In the genomic region with DNA sequence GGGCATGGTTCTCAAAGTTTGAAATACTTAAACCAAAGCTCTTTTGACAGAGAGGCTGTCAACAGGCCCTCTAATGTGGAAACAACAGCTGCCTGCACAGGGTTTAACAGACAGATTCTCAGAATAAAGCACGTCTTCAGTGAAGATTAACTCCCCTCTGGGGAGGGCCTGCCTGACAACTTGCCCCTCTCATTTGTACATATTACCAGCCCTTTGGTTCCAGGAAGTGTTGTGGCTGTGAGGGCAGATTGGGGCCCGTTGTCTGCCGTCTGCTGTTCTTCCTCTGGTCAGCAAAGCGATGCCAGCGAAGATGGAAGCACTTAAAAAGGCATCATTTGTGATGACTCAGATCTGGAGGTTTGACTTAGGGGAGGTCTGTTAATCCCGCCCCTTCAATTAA, we compare ENCODE assay signal across 15 cellular contexts.
"Had no signal": no experiment of that assay in that cellular context is flagged by ENCODE, and none has a peak within 500 bp of the region (broad histone marks: within the 10 kb centered on the region; RNA-seq: fewer than 3 reads in every experiment).

No MANE protein-coding gene starts in this region.

- H3K36me3 ChIP-seq: cardiac muscle cell, gastroesophageal sphincter, heart right ventricle, lower lobe of right lung, right lobe of liver, tibial artery had no signal

- H3K4me3 ChIP-seq: cardiac muscle cell, gastroesophageal sphincter, heart right ventricle, lower lobe of right lung, psoas muscle, right lobe of liver, tibial artery had no signal

- H3K27me3 ChIP-seq: right lobe of liver, tibial artery had no signal

- H3K4me1 ChIP-seq: gastroesophageal sphincter, heart right ventricle, lower lobe of right lung, psoas muscle, right lobe of liver, tibial artery had no signal

- H3K4me1 Mint-ChIP-seq: activated naive CD4-positive, alpha-beta T cell treated with anti-CD3 and anti-CD28 coated beads, Interleukin-2, amount 50 U/mL, for 24 hours; endodermal cell; stimulated activated effector memory CD8-positive, alpha-beta T cell treated with anti-CD3 and anti-CD28 coated beads, Interleukin-12 subunit alpha, Interleukin-12 subunit beta, amount 100 ng/mL, for 72 hours had no signal

- DNase-seq: activated CD4-positive, alpha-beta memory T cell treated with anti-CD3 and anti-CD28 coated beads for 36 hours; activated effector memory CD4-positive, alpha-beta T cell treated with anti-CD3 and anti-CD28 coated beads, Interleukin-2, amount 50 U/mL, for 16 hours; activated T-cell treated with anti-CD3 and anti-CD28 coated beads, Interleukin-2, amount 50 U/mL, for 48 hours; endodermal cell; heart right ventricle; left colon; lower lobe of right lung; psoas muscle; right lobe of liver; stimulated activated CD4-positive, alpha-beta T cell treated with anti-CD3 and anti-CD28 coated beads, Interleukin-12 subunit alpha, Interleukin-12 subunit beta, amount 100 ng/mL, for 4 hours; tibial artery had no signal

- H3K27ac ChIP-seq: cardiac muscle cell, gastroesophageal sphincter, heart right ventricle, lower lobe of right lung, psoas muscle, right lobe of liver, tibial artery had no signal

- H3K4me3 Mint-ChIP-seq: activated CD4-positive, alpha-beta memory T cell treated with anti-CD3 and anti-CD28 coated beads for 36 hours; activated naive CD4-positive, alpha-beta T cell treated with anti-CD3 and anti-CD28 coated beads, Interleukin-2, amount 50 U/mL, for 24 hours; endodermal cell; stimulated activated effector memory CD8-positive, alpha-beta T cell treated with anti-CD3 and anti-CD28 coated beads, Interleukin-12 subunit alpha, Interleukin-12 subunit beta, amount 100 ng/mL, for 72 hours had no signal

- H3K9me3 ChIP-seq: gastroesophageal sphincter, lower lobe of right lung, psoas muscle, right lobe of liver, tibial artery had no signal

- H3K27me3 Mint-ChIP-seq: activated CD4-positive, alpha-beta memory T cell treated with anti-CD3 and anti-CD28 coated beads for 36 hours; activated naive CD4-positive, alpha-beta T cell treated with anti-CD3 and anti-CD28 coated beads, Interleukin-2, amount 50 U/mL, for 24 hours had no signal

- H3K27ac Mint-ChIP-seq: activated CD4-positive, alpha-beta memory T cell treated with anti-CD3 and anti-CD28 coated beads for 36 hours; activated naive CD4-positive, alpha-beta T cell treated with anti-CD3 and anti-CD28 coated beads, Interleukin-2, amount 50 U/mL, for 24 hours; endodermal cell; stimulated activated effector memory CD8-positive, alpha-beta T cell treated with anti-CD3 and anti-CD28 coated beads, Interleukin-12 subunit alpha, Interleukin-12 subunit beta, amount 100 ng/mL, for 72 hours had no signal

- H3K9me3 Mint-ChIP-seq: activated CD4-positive, alpha-beta memory T cell treated with anti-CD3 and anti-CD28 coated beads for 36 hours; activated naive CD4-positive, alpha-beta T cell treated with anti-CD3 and anti-CD28 coated beads, Interleukin-2, amount 50 U/mL, for 24 hours; stimulated activated effector memory CD8-positive, alpha-beta T cell treated with anti-CD3 and anti-CD28 coated beads, Interleukin-12 subunit alpha, Interleukin-12 subunit beta, amount 100 ng/mL, for 72 hours had no signal

- H3K36me3 Mint-ChIP-seq: activated CD4-positive, alpha-beta memory T cell treated with anti-CD3 and anti-CD28 coated beads for 36 hours; activated naive CD4-positive, alpha-beta T cell treated with anti-CD3 and anti-CD28 coated beads, Interleukin-2, amount 50 U/mL, for 24 hours; stimulated activated effector memory CD8-positive, alpha-beta T cell treated with anti-CD3 and anti-CD28 coated beads, Interleukin-12 subunit alpha, Interleukin-12 subunit beta, amount 100 ng/mL, for 72 hours had no signal
